In the genomic region with DNA sequence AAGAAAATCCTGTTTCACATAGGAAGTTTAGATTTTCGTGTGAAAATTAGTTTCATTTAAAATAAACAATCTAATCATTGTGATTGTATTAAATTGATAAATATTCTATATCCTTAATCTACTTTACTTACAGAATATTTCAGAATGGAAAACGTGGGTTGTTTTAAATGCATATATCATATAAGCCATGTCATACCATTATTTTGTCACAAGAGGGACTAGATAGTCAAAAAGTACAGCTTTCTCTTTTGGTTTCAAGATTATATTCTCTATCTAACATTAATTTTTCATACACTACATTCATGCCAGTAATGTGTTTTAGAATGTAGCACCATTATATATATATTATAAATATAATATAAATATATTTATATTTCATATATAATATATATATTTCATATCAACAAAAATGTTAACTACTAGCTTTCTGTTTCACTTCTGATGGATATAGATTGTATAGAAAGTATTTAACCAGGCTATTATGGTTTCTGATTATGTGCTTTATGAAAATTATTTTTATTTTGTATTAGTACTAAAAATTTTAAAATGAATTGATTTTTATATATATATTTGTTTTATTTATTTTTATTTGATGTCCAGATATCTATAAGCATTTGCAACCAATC, we compare ENCODE assay signal across 8 cellular contexts. TPM values are rescaled to one million over a fixed set of nuclear protein-coding genes. Genes with fewer than 3 reads are reported as not detected.
DNase-seq lines count a peak whose midpoint lies in the region; ATAC-seq and TF ChIP-seq lines count a peak whose summit lies in the region.

No MANE protein-coding gene starts in this region.

- H2AFZ ChIP-seq in OCI-LY1 (ENCODE audit: low read length): no peak overlapping the region

- H3K4me1 ChIP-seq in Caco-2 (peaks cover 7% of the 10 kb centered on the region; the same call in 1 of the 2 replicates), OCI-LY1 (ENCODE audit: insufficient read depth, low read length, severe bottlenecking) (no peaks in the 10 kb centered on the region)

- H3K4me1 Mint-ChIP-seq in Caco-2 (ENCODE audit: low read depth, unreplicated experiment): peaks cover 7% of the 10 kb centered on the region
- no peaks in the 10 kb centered on the region for H3K4me1 Mint-ChIP-seq in activated T-helper 1 cell treated with anti-CD3 and anti-CD28 coated beads, Interleukin-12 subunit alpha, Interleukin-12 subunit beta, Interleukin-2, Interleukin-4 antibody, amounts not matched to agents 30 ng/mL and 10 ng/mL and 1 ng/mL, durations not matched to agents 14 hours and 24 hours and 36 hours (ENCODE audit: low read depth)

- H3K36me3 ChIP-seq in Caco-2 (ENCODE audit: control insufficient read depth, insufficient read depth, low read length) (no peaks in the 10 kb centered on the region), OCI-LY1 (ENCODE audit: insufficient read depth, low read length) (no peaks in the 10 kb centered on the region)

- no peaks in the 10 kb centered on the region for H3K9me2 ChIP-seq in OCI-LY1 (ENCODE audit: low read depth, low read length)

- DNase-seq in Caco-2 (no peak), iris pigment epithelial cell (ENCODE audit: low read depth) (peak; percentile 31), NCI-H2227 treated with DMSO at 0.1 percent for 48 hours (lab: John Stamatoyannopoulos, UW) (no peak), occipital lobe (lab: John Stamatoyannopoulos, UW) (no peak), NCI-H1436 treated with DMSO at 0.1 percent for 48 hours (lab: John Stamatoyannopoulos, UW) (no peak)
- no peak for DNase-seq in activated T-helper 1 cell treated with anti-CD3 and anti-CD28 coated beads, Interleukin-12 subunit alpha, Interleukin-12 subunit beta, Interleukin-2, Interleukin-4 antibody, amounts not matched to agents 30 ng/mL and 10 ng/mL and 1 ng/mL, durations not matched to agents 14 hours and 24 hours and 36 hours (ENCODE audit: low spot score)

- H3K36me3 Mint-ChIP-seq in Caco-2 (ENCODE audit: insufficient read depth, unreplicated experiment): no peaks in the 10 kb centered on the region
- no peaks in the 10 kb centered on the region for H3K36me3 Mint-ChIP-seq in activated T-helper 1 cell treated with anti-CD3 and anti-CD28 coated beads, Interleukin-12 subunit alpha, Interleukin-12 subunit beta, Interleukin-2, Interleukin-4 antibody, amounts not matched to agents 30 ng/mL and 10 ng/mL and 1 ng/mL, durations not matched to agents 14 hours and 24 hours and 36 hours (ENCODE audit: low read depth)

- no peaks in the 10 kb centered on the region for H3F3A ChIP-seq in OCI-LY1 (ENCODE audit: insufficient read depth, low read length)

- no peak overlapping the region for H3K4me2 ChIP-seq in OCI-LY1 (ENCODE audit: low read length)

- H4K20me1 ChIP-seq in OCI-LY1 (ENCODE audit: insufficient read depth, low read length): no peaks in the 10 kb centered on the region

- H3K27me3 ChIP-seq in Caco-2 (replicated peaks; ENCODE audit: control insufficient read depth, insufficient read depth, low read length): no peaks in the 10 kb centered on the region
- H3K27me3 ChIP-seq in OCI-LY1 (ENCODE audit: insufficient read depth, low read length): no peaks in the 10 kb centered on the region

- no peak overlapping the region for H3K9ac ChIP-seq in OCI-LY1 (ENCODE audit: low read length)

- no peaks in the 10 kb centered on the region for H3K27me3 Mint-ChIP-seq in Caco-2 (ENCODE audit: insufficient read depth, unreplicated experiment)
- H3K27me3 Mint-ChIP-seq in activated T-helper 1 cell treated with anti-CD3 and anti-CD28 coated beads, Interleukin-12 subunit alpha, Interleukin-12 subunit beta, Interleukin-2, Interleukin-4 antibody, amounts not matched to agents 30 ng/mL and 10 ng/mL and 1 ng/mL, durations not matched to agents 14 hours and 24 hours and 36 hours (ENCODE audit: insufficient read depth): peaks cover 4% of the 10 kb centered on the region

- intact Hi-C loops in Caco-2 (cut with micrococcal nuclease; ENCODE audit: unreplicated experiment): loop anchor here (2.0 kb wide), 1 partner anchor 144 kb away; no protein-coding TSS in a partner anchor
- intact Hi-C loops in activated T-helper 1 cell treated with anti-CD3 and anti-CD28 coated beads, Interleukin-12 subunit alpha, Interleukin-12 subunit beta, Interleukin-2, Interleukin-4 antibody, amounts not matched to agents 30 ng/mL and 10 ng/mL and 1 ng/mL, durations not matched to agents 14 hours and 24 hours and 36 hours (cut with micrococcal nuclease): loop anchor here (2.0 to 5.0 kb wide), 2 partner anchors 84 to 143 kb away; a partner anchor contains a TSS

- POLR2A ChIA-PET in Caco-2 (lab: Charles Lee): no interaction called here

- H3K4me3 Mint-ChIP-seq in Caco-2 (ENCODE audit: unreplicated experiment): no peak overlapping the region
- H3K4me3 Mint-ChIP-seq in activated T-helper 1 cell treated with anti-CD3 and anti-CD28 coated beads, Interleukin-12 subunit alpha, Interleukin-12 subunit beta, Interleukin-2, Interleukin-4 antibody, amounts not matched to agents 30 ng/mL and 10 ng/mL and 1 ng/mL, durations not matched to agents 14 hours and 24 hours and 36 hours: no peak overlapping the region

- H3K9me3 ChIP-seq in Caco-2: no peaks in the 10 kb centered on the region
- no peaks in the 10 kb centered on the region for H3K9me3 ChIP-seq in OCI-LY1 (ENCODE audit: low read length)

- TF ChIP-seq CTCF in Caco-2 (IDR thresholded peaks at IDR 0.05; ENCODE audit: insufficient read depth in 1 of 2, low read depth in 1 of 2, low read length in 1 of 2, severe bottlenecking in 1 of 2, unreplicated experiment in 1 of 2) (peak; percentile 33 to 56), OCI-LY1 (IDR thresholded peaks at IDR 0.05; ENCODE audit: low read length) (peak; percentile 34; the same call in 1 of the 2 replicates)

- no peak overlapping the region for H3K27ac ChIP-seq in OCI-LY1 (ENCODE audit: low read depth, low read length, poor library complexity, severe bottlenecking)

- H3K9me3 Mint-ChIP-seq in Caco-2 (ENCODE audit: unreplicated experiment): no peaks in the 10 kb centered on the region
- no peaks in the 10 kb centered on the region for H3K9me3 Mint-ChIP-seq in activated T-helper 1 cell treated with anti-CD3 and anti-CD28 coated beads, Interleukin-12 subunit alpha, Interleukin-12 subunit beta, Interleukin-2, Interleukin-4 antibody, amounts not matched to agents 30 ng/mL and 10 ng/mL and 1 ng/mL, durations not matched to agents 14 hours and 24 hours and 36 hours

- H3K27ac Mint-ChIP-seq in Caco-2 (ENCODE audit: unreplicated experiment): no peak overlapping the region
- H3K27ac Mint-ChIP-seq in activated T-helper 1 cell treated with anti-CD3 and anti-CD28 coated beads, Interleukin-12 subunit alpha, Interleukin-12 subunit beta, Interleukin-2, Interleukin-4 antibody, amounts not matched to agents 30 ng/mL and 10 ng/mL and 1 ng/mL, durations not matched to agents 14 hours and 24 hours and 36 hours: no peak overlapping the region

- H3K4me3 ChIP-seq in Caco-2 (ENCODE audit: low read depth, low read length) (no peak overlapping the region), OCI-LY1 (ENCODE audit: low read depth, low read length, poor library complexity, severe bottlenecking) (no peak overlapping the region)

- H3K79me2 ChIP-seq in OCI-LY1 (ENCODE audit: insufficient read depth, low read length): no peaks in the 10 kb centered on the region

- BruUV-seq in Caco-2 (replicated peaks; lab: Mats Ljungman, UMichigan): no TSS peak

- ATAC-seq in GM19467 (IDR thresholded peaks at IDR 0.05; ENCODE audit: unreplicated experiment): peak; percentile 30

- CTCF ChIA-PET in Caco-2 (lab: Charles Lee): interaction anchor here (1.0 kb wide), 1 partner anchor 1200 kb away, joined by 3 read pairs; no protein-coding TSS in a partner anchor

RNA-seq across cellular contexts. Expression of a gene that starts 45.3 kb away (rescaled TPM):
- total RNA-seq in Caco-2 (2022) (not detected in 2 replicates), occipital lobe (122 TPM)
- total RNA-seq in activated T-helper 1 cell treated with anti-CD3 and anti-CD28 coated beads, Interleukin-12 subunit alpha, Interleukin-12 subunit beta, Interleukin-2, Interleukin-4 antibody, amounts not matched to agents 30 ng/mL and 10 ng/mL and 1 ng/mL, durations not matched to agents 14 hours and 24 hours and 36 hours: not detected in 2 replicates

Comparison
In these comparisons a context has a peak if more than half of its experiments do, and no peak if none do; other contexts are left out.
1. RNA of a gene that starts 45.3 kb away (total RNA-seq): 122 TPM in occipital lobe (single experiment); not detected in Caco-2 and not detected in activated T-helper 1 cell treated with anti-CD3 and anti-CD28 coated beads, Interleukin-12 subunit alpha, Interleukin-12 subunit beta, Interleukin-2, Interleukin-4 antibody, amounts not matched to agents 30 ng/mL and 10 ng/mL and 1 ng/mL, durations not matched to agents 14 hours and 24 hours and 36 hours; every median in the first group is over 100 times any median in the second.